ENCODE assay signal across 21 cellular contexts in genomic region chr19:3518669-3519068, GRCh38. TPM values are rescaled to one million over a fixed set of nuclear protein-coding genes. Genes with fewer than 3 reads are reported as not detected.
DNase-seq lines count a peak whose midpoint lies in the region; ATAC-seq and TF ChIP-seq lines count a peak whose summit lies in the region.
"Had no signal": no experiment of that assay in that cellular context is flagged by ENCODE, and none has a peak within 500 bp of the region (broad histone marks: within the 10 kb centered on the region; RNA-seq: fewer than 3 reads in every experiment).

No MANE protein-coding gene starts in this region.

- H3K4me3 Mint-ChIP-seq in CD4-positive, CD25-positive, alpha-beta regulatory T cell = no peak overlapping the region
- H3K4me3 Mint-ChIP-seq in central memory CD8-positive, alpha-beta T cell = no peak overlapping the region
- H3K4me3 Mint-ChIP-seq in stimulated activated naive B cell treated with anti-CD40 and anti-IgM and Interleukin-4, amounts not matched to agents 10 μg/mL and 1 μg/mL and 100 μg/mL, for 72 hours = no peak overlapping the region
- H3K4me3 Mint-ChIP-seq in CD14-positive monocyte = no peak overlapping the region
- H3K4me3 Mint-ChIP-seq: T-cell had no signal

- no peak for TF ChIP-seq CTCF in liver (IDR thresholded peaks at IDR 0.05; ENCODE audit: low read depth, low read length, missing input control)
- TF ChIP-seq CTCF in CD14-positive monocyte (IDR thresholded peaks at IDR 0.05) = no peak

- no peaks in the 10 kb centered on the region for H3K9me3 Mint-ChIP-seq in CD4-positive, CD25-positive, alpha-beta regulatory T cell
- no peaks in the 10 kb centered on the region for H3K9me3 Mint-ChIP-seq in central memory CD8-positive, alpha-beta T cell
- H3K9me3 Mint-ChIP-seq in stimulated activated naive B cell treated with anti-CD40 and anti-IgM and Interleukin-4, amounts not matched to agents 10 μg/mL and 1 μg/mL and 100 μg/mL, for 72 hours = peaks cover 0 to 2% of the 10 kb centered on the region in 2 donors
- peaks cover 0 to 2% (median 0%) of the 10 kb centered on the region in 7 donors for H3K9me3 Mint-ChIP-seq in CD14-positive monocyte
- H3K9me3 Mint-ChIP-seq: T-cell had no signal

- DNase-seq in CD4-positive, CD25-positive, alpha-beta regulatory T cell = no peak
- no peak for DNase-seq in central memory CD8-positive, alpha-beta T cell (ENCODE audit: low spot score in 2 of 2)
- DNase-seq in NCI-H2081 treated with DMSO at 0.1 percent for 48 hours (lab: John Stamatoyannopoulos, UW) = no peak
- no peak for DNase-seq in stimulated activated naive B cell treated with anti-CD40 and anti-IgM and Interleukin-4, amounts not matched to agents 10 μg/mL and 1 μg/mL and 100 μg/mL, for 72 hours
- no peak for DNase-seq in CD14-positive monocyte (ENCODE audit: low spot score)
- DNase-seq: C1 segment of cervical spinal cord, DMS53, NCI-H1092 treated with DMSO at 0.1 percent for 48 hours, NCI-H187, NCI-H524, OCI-M1, T-cell had no signal

- H3K4me3 ChIP-seq in CD4-positive, CD25-positive, alpha-beta regulatory T cell (ENCODE audit: low read depth, low read length) = no peak overlapping the region
- peak overlapping the region; percentile 37 for H3K4me3 ChIP-seq in HUES6 (ENCODE audit: low read depth, low read length)
- no peak overlapping the region for H3K4me3 ChIP-seq in liver (ENCODE audit: low read depth in 1 of 3, low read length in 3 of 3)
- H3K4me3 ChIP-seq: GM12878, SK-N-MC had no signal

- no peaks in the 10 kb centered on the region for H3K9me3 ChIP-seq in CD4-positive, CD25-positive, alpha-beta regulatory T cell (ENCODE audit: control insufficient read depth in 2 of 2, low read length in 2 of 2)
- H3K9me3 ChIP-seq in HUES6 (ENCODE audit: control insufficient read depth, insufficient read depth, low read depth, low read length) = no peaks in the 10 kb centered on the region
- no peaks in the 10 kb centered on the region for H3K9me3 ChIP-seq in liver (ENCODE audit: control insufficient read depth in 4 of 4, low read length in 3 of 4)

- no peaks in the 10 kb centered on the region for H3K27me3 ChIP-seq in CD4-positive, CD25-positive, alpha-beta regulatory T cell (ENCODE audit: control insufficient read depth, insufficient read depth, low read length)
- H3K27me3 ChIP-seq in HUES6 (ENCODE audit: control insufficient read depth, insufficient read depth, low read length) = no peaks in the 10 kb centered on the region
- H3K27me3 ChIP-seq in liver (ENCODE audit: control insufficient read depth in 4 of 4, insufficient read depth in 4 of 4, low read length in 3 of 4) = no peaks in the 10 kb centered on the region

- H3K27ac ChIP-seq in CD4-positive, CD25-positive, alpha-beta regulatory T cell (ENCODE audit: insufficient read depth, low read length, poor library complexity, severe bottlenecking) = no peak overlapping the region
- H3K27ac ChIP-seq in HUES6 (ENCODE audit: low read depth, low read length) (peak overlapping the region; percentile 76), liver (ENCODE audit: low read depth in 1 of 2, low read length in 2 of 2) (peak overlapping the region; percentile 7 to 10)
- H3K27ac ChIP-seq: KMS-11, SK-N-MC had no signal

- intact Hi-C loops in CD14-positive monocyte (cut with micrococcal nuclease) = no loop called here

- H3K4me1 Mint-ChIP-seq in CD4-positive, CD25-positive, alpha-beta regulatory T cell = peaks cover 0 to 45% (median 17%) of the 10 kb centered on the region in 4 donors
- peaks cover 30% of the 10 kb centered on the region for H3K4me1 Mint-ChIP-seq in central memory CD8-positive, alpha-beta T cell
- peaks cover 38 to 55% of the 10 kb centered on the region in 2 donors for H3K4me1 Mint-ChIP-seq in stimulated activated naive B cell treated with anti-CD40 and anti-IgM and Interleukin-4, amounts not matched to agents 10 μg/mL and 1 μg/mL and 100 μg/mL, for 72 hours
- H3K4me1 Mint-ChIP-seq in CD14-positive monocyte = no peaks in the 10 kb centered on the region

- no peak for TF ChIP-seq RAD21 in liver (IDR thresholded peaks at IDR 0.05)

- H3K36me3 Mint-ChIP-seq in CD4-positive, CD25-positive, alpha-beta regulatory T cell = peaks cover 4% of the 10 kb centered on the region
- peaks cover 23% of the 10 kb centered on the region for H3K36me3 Mint-ChIP-seq in central memory CD8-positive, alpha-beta T cell (ENCODE audit: insufficient read depth)
- peaks cover 21 to 24% of the 10 kb centered on the region in 2 donors for H3K36me3 Mint-ChIP-seq in stimulated activated naive B cell treated with anti-CD40 and anti-IgM and Interleukin-4, amounts not matched to agents 10 μg/mL and 1 μg/mL and 100 μg/mL, for 72 hours
- H3K36me3 Mint-ChIP-seq in CD14-positive monocyte = peaks cover 26 to 65% of the 10 kb centered on the region in 2 donors

- WGBS in liver = 97% methylated on average over 2 of the region's 2 CpGs

- H3K27me3 Mint-ChIP-seq in CD4-positive, CD25-positive, alpha-beta regulatory T cell = no peaks in the 10 kb centered on the region
- no peaks in the 10 kb centered on the region for H3K27me3 Mint-ChIP-seq in central memory CD8-positive, alpha-beta T cell
- no peaks in the 10 kb centered on the region for H3K27me3 Mint-ChIP-seq in stimulated activated naive B cell treated with anti-CD40 and anti-IgM and Interleukin-4, amounts not matched to agents 10 μg/mL and 1 μg/mL and 100 μg/mL, for 72 hours
- H3K27me3 Mint-ChIP-seq in CD14-positive monocyte (ENCODE audit: low read depth in 3 of 3) = no peaks in the 10 kb centered on the region
- H3K27me3 Mint-ChIP-seq: T-cell had no signal

- peak overlapping the region; percentile 65 for H3K9ac ChIP-seq in HUES6 (ENCODE audit: low read length)
- no peak overlapping the region for H3K9ac ChIP-seq in liver (ENCODE audit: low read depth in 1 of 2, low read length in 2 of 2)
- H3K9ac ChIP-seq: KMS-11 had no signal

- H3K4me1 ChIP-seq in CD4-positive, CD25-positive, alpha-beta regulatory T cell (ENCODE audit: control insufficient read depth, insufficient read depth, low read length, poor library complexity, severe bottlenecking) = peaks cover 23% of the 10 kb centered on the region
- H3K4me1 ChIP-seq in HUES6 (ENCODE audit: control insufficient read depth, insufficient read depth, low read length) (peaks cover 48% of the 10 kb centered on the region), liver (ENCODE audit: control insufficient read depth in 4 of 4, insufficient read depth in 4 of 4, low read length in 3 of 4) (peaks cover 15 to 42% (median 28%) of the 10 kb centered on the region in 4 donors)

- peak overlapping the region in 2 of 3 donors; percentile 36 to 41 for H3K27ac Mint-ChIP-seq in CD4-positive, CD25-positive, alpha-beta regulatory T cell
- peak overlapping the region; percentile 19 for H3K27ac Mint-ChIP-seq in central memory CD8-positive, alpha-beta T cell (ENCODE audit: low read depth)
- no peak overlapping the region for H3K27ac Mint-ChIP-seq in stimulated activated naive B cell treated with anti-CD40 and anti-IgM and Interleukin-4, amounts not matched to agents 10 μg/mL and 1 μg/mL and 100 μg/mL, for 72 hours
- H3K27ac Mint-ChIP-seq in CD14-positive monocyte = peak overlapping the region in 1 of 7 donors; percentile 47
- H3K27ac Mint-ChIP-seq: T-cell had no signal

- no peak for ATAC-seq in CD4-positive, CD25-positive, alpha-beta regulatory T cell (ENCODE audit: low read depth in 2 of 2)
- no peak for ATAC-seq in central memory CD8-positive, alpha-beta T cell (replicated peaks; ENCODE audit: extremely low read depth, poor library complexity, severe bottlenecking)
- ATAC-seq in HG03432 (IDR thresholded peaks at IDR 0.05; ENCODE audit: unreplicated experiment) = no peak
- ATAC-seq in stimulated activated naive B cell treated with anti-CD40 and anti-IgM and Interleukin-4, amounts not matched to agents 10 μg/mL and 1 μg/mL and 100 μg/mL, for 72 hours (replicated peaks) = no peak
- ATAC-seq: GM12878, Right ventricle myocardium inferior, T-cell had no signal

- peaks cover 24% of the 10 kb centered on the region for H3K36me3 ChIP-seq in CD4-positive, CD25-positive, alpha-beta regulatory T cell (ENCODE audit: control insufficient read depth, insufficient read depth, low read length)
- peaks cover 15% of the 10 kb centered on the region for H3K36me3 ChIP-seq in HUES6 (ENCODE audit: control insufficient read depth, insufficient read depth, low read length)
- H3K36me3 ChIP-seq in liver (ENCODE audit: control insufficient read depth in 4 of 4, insufficient read depth in 3 of 4, low read depth in 1 of 4, low read length in 3 of 4) = peaks cover 0 to 6% (median 3%) of the 10 kb centered on the region in 4 donors

TF ChIP-seq in liver, 16 proteins besides CTCF, POLR2A, EP300 and RAD21 (continues in another document):
- TF ChIP-seq SP1 (IDR thresholded peaks at IDR 0.05) = no peak
- no peak for TF ChIP-seq GABPA (IDR thresholded peaks at IDR 0.05 in 1 of 2, conservative IDR thresholded peaks at IDR 0.05 in 1 of 2)
- no peak for TF ChIP-seq NR2F2 (IDR thresholded peaks at IDR 0.05)
- TF ChIP-seq, protein P1, sequence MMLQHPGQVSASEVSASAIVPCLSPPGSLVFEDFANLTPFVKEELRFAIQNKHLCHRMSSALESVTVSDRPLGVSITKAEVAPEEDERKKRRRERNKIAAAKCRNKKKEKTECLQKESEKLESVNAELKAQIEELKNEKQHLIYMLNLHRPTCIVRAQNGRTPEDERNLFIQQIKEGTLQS (IDR thresholded peaks at IDR 0.05) = no peak

RNA-seq across cellular contexts. Expression of gene FZR1, which starts 12.6 kb away (rescaled TPM):
- total RNA-seq in CD4-positive, CD25-positive, alpha-beta regulatory T cell = 107 TPM
- 10 to 100 TPM in 2 of 4 donors, 1 to 10 TPM in 2; 9.1 to 11.4 (median 10.3) TPM for polyA plus RNA-seq in CD4-positive, CD25-positive, alpha-beta regulatory T cell
- total RNA-seq in liver = 10 to 100 TPM; 17.0 to 27.3 TPM
- 10 to 100 TPM; 18.0 to 22.5 TPM for polyA plus RNA-seq in liver
- 1 to 10 TPM; 7.7 to 9.4 TPM for polyA plus RNA-seq in CD14-positive monocyte

RNA-seq across cellular contexts. Expression of gene DOHH, which starts 18.2 kb away (rescaled TPM):
- total RNA-seq in CD4-positive, CD25-positive, alpha-beta regulatory T cell = 3.5 TPM
- polyA plus RNA-seq in CD4-positive, CD25-positive, alpha-beta regulatory T cell = 10 to 100 TPM in 2 of 4 donors, 1 to 10 TPM in 2; 6.0 to 13.9 (median 8.9) TPM
- 10 to 100 TPM in 1 of 2 donors, 1 to 10 TPM in 1; 8.1 to 12.0 TPM for total RNA-seq in liver
- polyA plus RNA-seq in liver (10 to 100 TPM in 1 of 2 donors, 1 to 10 TPM in 1; 1.4 to 10.2 TPM), CD14-positive monocyte (1 to 10 TPM; 3.7 to 4.1 TPM)

RNA-seq across cellular contexts. Expression of gene TEKTIP1, which starts 20.3 kb away (rescaled TPM):
- total RNA-seq in CD4-positive, CD25-positive, alpha-beta regulatory T cell = 10.9 TPM
- under 1 TPM in 1 of 4 donors, not detected in 3; 0.44 TPM for polyA plus RNA-seq in CD4-positive, CD25-positive, alpha-beta regulatory T cell
- total RNA-seq in liver = under 1 TPM in 1 of 2 donors, not detected in 1; 0.17 TPM
- polyA plus RNA-seq in liver (not detected), CD14-positive monocyte (not detected)
- total RNA-seq: Right ventricle myocardium inferior had no signal
- polyA plus RNA-seq: AG04450 had no signal

RNA-seq across cellular contexts. Expression of gene SMIM44, which starts 35.4 kb away (rescaled TPM):
- total RNA-seq in CD4-positive, CD25-positive, alpha-beta regulatory T cell = not detected
- not detected for polyA plus RNA-seq in CD4-positive, CD25-positive, alpha-beta regulatory T cell
- not detected for total RNA-seq in liver
- polyA plus RNA-seq in liver = not detected
- not detected for polyA plus RNA-seq in CD14-positive monocyte
- total RNA-seq: GM12878, MCF 10A, Right ventricle myocardium inferior, T-cell had no signal
- polyA plus RNA-seq: AG04450, GM12878 had no signal

RNA-seq across cellular contexts. Expression of gene SMIM24, which starts 38.3 kb away (rescaled TPM):
- 1.4 TPM for total RNA-seq in CD4-positive, CD25-positive, alpha-beta regulatory T cell
- not detected for polyA plus RNA-seq in CD4-positive, CD25-positive, alpha-beta regulatory T cell
- total RNA-seq in liver = 1 to 10 TPM in 1 of 2 donors, under 1 TPM in 1; 0.17 to 2.8 TPM
- 10 to 100 TPM in 1 of 2 donors, 1 to 10 TPM in 1; 2.7 to 13.7 TPM for polyA plus RNA-seq in liver
- under 1 TPM in 1 of 2 donors, not detected in 1; 0.30 TPM for polyA plus RNA-seq in CD14-positive monocyte
- total RNA-seq: MCF 10A, Right ventricle myocardium inferior had no signal
